Comparison of ENCODE assay signal across 9 cellular contexts in genomic region chr10:69335063-69335587, GRCh38. TPM values are rescaled to one million over a fixed set of nuclear protein-coding genes. Genes with fewer than 3 reads are reported as not detected.
DNase-seq lines count a peak whose midpoint lies in the region; TF ChIP-seq lines count a peak whose summit lies in the region.
"Had no signal": no experiment of that assay in that cellular context is flagged by ENCODE, and none has a peak within 500 bp of the region (broad histone marks: within the 10 kb centered on the region; RNA-seq: fewer than 3 reads in every experiment).

No MANE protein-coding gene starts in this region.

- H3K36me3 Mint-ChIP-seq in activated naive CD8-positive, alpha-beta T cell: peaks cover 2% of the 10 kb centered on the region
- H3K36me3 Mint-ChIP-seq in immature natural killer cell: peaks cover 0 to 3% (median 0%) of the 10 kb centered on the region in 3 donors

- H3K36me3 ChIP-seq in stomach: peaks cover 0 to 12% (median 0%) of the 10 kb centered on the region in 4 donors

- TF ChIP-seq EP300 in stomach (IDR thresholded peaks at IDR 0.05): no peak

- H3K4me3 Mint-ChIP-seq in activated naive CD8-positive, alpha-beta T cell: peak overlapping the region; percentile 73
- H3K4me3 Mint-ChIP-seq in immature natural killer cell: peak overlapping the region; percentile 46 to 78 (median 64)

- H3K4me1 Mint-ChIP-seq in activated naive CD8-positive, alpha-beta T cell (ENCODE audit: low read depth): peaks cover 62% of the 10 kb centered on the region
- peaks cover 48 to 49% of the 10 kb centered on the region in 2 donors for H3K4me1 Mint-ChIP-seq in immature natural killer cell

- peak overlapping the region; percentile 87 for H3K27ac Mint-ChIP-seq in activated naive CD8-positive, alpha-beta T cell
- peak overlapping the region; percentile 23 to 88 (median 75) for H3K27ac Mint-ChIP-seq in immature natural killer cell

- H3K27me3 ChIP-seq in stomach: no peaks in the 10 kb centered on the region

- H3K9me3 ChIP-seq in stomach: no peaks in the 10 kb centered on the region

- DNase-seq in stimulated activated CD4-positive, alpha-beta T cell treated with anti-CD3 and anti-CD28 coated beads, Interleukin-15, amount 100 ng/mL, for 24 hours: peak; percentile 61
- DNase-seq in stimulated activated CD4-positive, alpha-beta T cell treated with anti-CD3 and anti-CD28 coated beads, Interleukin-2, amount 100 ng/mL, for 48 hours: no peak
- DNase-seq in immature natural killer cell (peak; percentile 34 to 37 (median 37)), stomach (no peak), NCI-H748 (lab: John Stamatoyannopoulos, UW; ENCODE audit: unreplicated experiment) (no peak), NAMALWA (ENCODE audit: low spot score) (no peak), islet precursor cell (no peak)
- DNase-seq: DND-41 had no signal

- no peaks in the 10 kb centered on the region for H3K27me3 Mint-ChIP-seq in activated naive CD8-positive, alpha-beta T cell
- no peaks in the 10 kb centered on the region for H3K27me3 Mint-ChIP-seq in immature natural killer cell (ENCODE audit: low read depth in 3 of 3)

- peaks cover 73 to 100% (median 88%) of the 10 kb centered on the region in 4 donors for H3K4me1 ChIP-seq in stomach

- H3K27ac ChIP-seq in stomach: peak overlapping the region; percentile 6 to 86 (median 79)

- H3K9me3 Mint-ChIP-seq in activated naive CD8-positive, alpha-beta T cell (ENCODE audit: low read depth): no peaks in the 10 kb centered on the region
- no peaks in the 10 kb centered on the region for H3K9me3 Mint-ChIP-seq in immature natural killer cell

- H3K4me3 ChIP-seq in stomach: peak overlapping the region in 2 of 4 donors; percentile 3 to 6

- 28 to 50% (median 45%) methylated on average over 9 to 13 of the region's 13 CpGs for WGBS in stomach, 5 donors

- intact Hi-C loops in stomach (cut with DNase I; ENCODE audit: low total_unique reads): no loop called here

- TF ChIP-seq CTCF in stomach (IDR thresholded peaks at IDR 0.05): no peak

- no peak for TF ChIP-seq POLR2A in stomach (IDR thresholded peaks at IDR 0.05)

RNA-seq across cellular contexts. Expression of gene HK1, which starts 56.8 kb away (rescaled TPM):
- polyA plus RNA-seq in immature natural killer cell: 10 to 100 TPM; 48.8 to 96.3 (median 72.2) TPM
- 10 to 100 TPM; 32.7 to 60.9 (median 54.5) TPM for total RNA-seq in stomach
- polyA plus RNA-seq in stomach: 10 to 100 TPM; 42.6 to 48.0 (median 43.7) TPM

Comparison
In these comparisons a context has a peak if more than half of its experiments do, and no peak if none do; other contexts are left out.
1. DNase-seq: peak in stimulated activated CD4-positive, alpha-beta T cell treated with anti-CD3 and anti-CD28 coated beads, Interleukin-15, amount 100 ng/mL, for 24 hours (single experiment) and immature natural killer cell (3 of 3); none in stimulated activated CD4-positive, alpha-beta T cell treated with anti-CD3 and anti-CD28 coated beads, Interleukin-2, amount 100 ng/mL, for 48 hours (0 of 2), stomach (single experiment), NCI-H748 (single experiment), NAMALWA (single experiment) and islet precursor cell (single experiment).